In genomic region chr9:113580041-113580953, GRCh38 we compare ENCODE assay signal across 8 cellular contexts.
DNase-seq lines count a peak whose midpoint lies in the region; ATAC-seq and TF ChIP-seq lines count a peak whose summit lies in the region.

No MANE protein-coding gene starts in this region.

- no peak for TF ChIP-seq CTCF in thoracic aorta (IDR thresholded peaks at IDR 0.05)

- CTCF ChIA-PET in activated CD8-positive, alpha-beta T cell treated with anti-CD3 and anti-CD28 coated beads, Interleukin-2, amount 10 ng/mL, durations not matched to agents 7 days and 5 days (lab: Charles Lee), result interaction anchor here (0.7 to 6.7 kb wide), 10 partner anchors 10 to 306 kb away, joined by 3 to 154 read pairs (median 4); partner anchors contain the start of gene ALAD

- H3K27me3 ChIP-seq in esophagus (ENCODE audit: control insufficient read depth in 1 of 2, insufficient read depth in 2 of 2, low read length in 2 of 2), result no peaks in the 10 kb centered on the region
- H3K27me3 ChIP-seq in thoracic aorta (replicated peaks; ENCODE audit: insufficient read depth), result no peaks in the 10 kb centered on the region

- H3K4me3 ChIP-seq in esophagus (ENCODE audit: low read depth in 1 of 2, low read length in 2 of 2), result peak overlapping the region in 1 of 2 donors; percentile 21
- H3K4me3 ChIP-seq in thoracic aorta, result peak overlapping the region; percentile 58

- ATAC-seq in activated CD8-positive, alpha-beta T cell treated with anti-CD3 and anti-CD28 coated beads, Interleukin-2, amount 10 ng/mL, durations not matched to agents 7 days and 5 days, result no peak
- ATAC-seq in thoracic aorta (ENCODE audit: insufficient number of reproducible peaks, low FRiP score, low read depth) (peak; percentile 57), GM21381 (IDR thresholded peaks at IDR 0.05; ENCODE audit: unreplicated experiment) (no peak)

- peak overlapping the region; percentile 99 for H3K27ac Mint-ChIP-seq in activated CD8-positive, alpha-beta T cell treated with anti-CD3 and anti-CD28 coated beads, Interleukin-2, amount 10 ng/mL, durations not matched to agents 7 days and 5 days

- peak; percentile 11 for DNase-seq in NOMO-1 treated with DMSO at 0.1 percent for 48 hours (lab: John Stamatoyannopoulos, UW; ENCODE audit: unreplicated experiment)
- no peak for DNase-seq in NOMO-1 treated with dmso at 0.1 percent for 144 hours (lab: John Stamatoyannopoulos, UW; ENCODE audit: unreplicated experiment)
- peak; percentile 68 for DNase-seq in activated CD8-positive, alpha-beta T cell treated with anti-CD3 and anti-CD28 coated beads, Interleukin-2, amount 10 ng/mL, durations not matched to agents 7 days and 5 days
- DNase-seq in occipital lobe (lab: John Stamatoyannopoulos, UW), result peak; percentile 53
- DNase-seq in thoracic aorta (ENCODE audit: low spot score), result peak; percentile 79
- no peak for DNase-seq in DMS53 treated with DMSO at 0.1 percent for 48 hours (lab: John Stamatoyannopoulos, UW; ENCODE audit: unreplicated experiment)

- peak overlapping the region; percentile 79 to 91 for H3K27ac ChIP-seq in esophagus (ENCODE audit: low read depth in 2 of 2, low read length in 1 of 2)
- H3K27ac ChIP-seq in thoracic aorta, result peak overlapping the region; percentile 86 to 92

- no peaks in the 10 kb centered on the region for H3K9me3 ChIP-seq in esophagus (ENCODE audit: control insufficient read depth in 2 of 2, insufficient read depth in 1 of 2, low read depth in 1 of 2, low read length in 1 of 2)
- no peaks in the 10 kb centered on the region for H3K9me3 ChIP-seq in thoracic aorta

- no peaks in the 10 kb centered on the region for H3K27me3 Mint-ChIP-seq in activated CD8-positive, alpha-beta T cell treated with anti-CD3 and anti-CD28 coated beads, Interleukin-2, amount 10 ng/mL, durations not matched to agents 7 days and 5 days (ENCODE audit: low read depth)

- no peaks in the 10 kb centered on the region for H3K9me3 Mint-ChIP-seq in activated CD8-positive, alpha-beta T cell treated with anti-CD3 and anti-CD28 coated beads, Interleukin-2, amount 10 ng/mL, durations not matched to agents 7 days and 5 days (ENCODE audit: insufficient read depth)

- H3K4me3 Mint-ChIP-seq in activated CD8-positive, alpha-beta T cell treated with anti-CD3 and anti-CD28 coated beads, Interleukin-2, amount 10 ng/mL, durations not matched to agents 7 days and 5 days, result peak overlapping the region; percentile 82

- peaks cover 7 to 9% of the 10 kb centered on the region in 2 donors for H3K36me3 ChIP-seq in esophagus (ENCODE audit: control insufficient read depth in 2 of 2, insufficient read depth in 2 of 2, low read length in 1 of 2)
- H3K36me3 ChIP-seq in thoracic aorta, result peaks cover 19% of the 10 kb centered on the region

- WGBS in esophagus, 2 donors, result 38 to 43% methylated on average over 12 of the region's 12 CpGs

- POLR2A ChIA-PET in activated CD8-positive, alpha-beta T cell treated with anti-CD3 and anti-CD28 coated beads, Interleukin-2, amount 10 ng/mL, durations not matched to agents 7 days and 5 days (lab: Charles Lee), result interaction anchor here (0.9 to 5.8 kb wide), 5 partner anchors 57 to 103 kb away, joined by 3 to 49 read pairs (median 8); no protein-coding TSS in a partner anchor

- H3K4me1 Mint-ChIP-seq in activated CD8-positive, alpha-beta T cell treated with anti-CD3 and anti-CD28 coated beads, Interleukin-2, amount 10 ng/mL, durations not matched to agents 7 days and 5 days (ENCODE audit: low read depth), result peaks cover 84% of the 10 kb centered on the region

- H3K4me1 ChIP-seq in esophagus (ENCODE audit: control insufficient read depth in 2 of 2, insufficient read depth in 2 of 2, low read length in 1 of 2), result peaks cover 25 to 43% of the 10 kb centered on the region in 2 donors
- H3K4me1 ChIP-seq in thoracic aorta (ENCODE audit: control insufficient read depth in 1 of 2, low read depth in 2 of 2), result peaks cover 59 to 84% of the 10 kb centered on the region in 2 donors

- H3K36me3 Mint-ChIP-seq in activated CD8-positive, alpha-beta T cell treated with anti-CD3 and anti-CD28 coated beads, Interleukin-2, amount 10 ng/mL, durations not matched to agents 7 days and 5 days (ENCODE audit: low read depth), result peaks cover 44% of the 10 kb centered on the region

Comparison
In these comparisons a context has a peak if more than half of its experiments do, and no peak if none do; other contexts are left out.
1. DNase-seq: peak in NOMO-1 treated with DMSO at 0.1 percent for 48 hours (single experiment), activated CD8-positive, alpha-beta T cell treated with anti-CD3 and anti-CD28 coated beads, Interleukin-2, amount 10 ng/mL, durations not matched to agents 7 days and 5 days (single experiment), occipital lobe (single experiment) and thoracic aorta (single experiment); none in NOMO-1 treated with dmso at 0.1 percent for 144 hours (single experiment) and DMS53 treated with DMSO at 0.1 percent for 48 hours (single experiment).